Comparison of ENCODE assay signal across 1 cellular context in genomic region chr7:147509859-147510542, GRCh38.
TF ChIP-seq lines count a peak whose summit lies in the region.

No MANE protein-coding gene starts in this region.

TF ChIP-seq in IMR-90, 13 proteins besides CTCF, POLR2A, EP300 and RAD21:
- no peak for TF ChIP-seq BHLHE40 (IDR thresholded peaks at IDR 0.05; ENCODE audit: low read depth, low read length)
- no peak for TF ChIP-seq USF2 (IDR thresholded peaks at IDR 0.05; ENCODE audit: low read depth, low read length)
- TF ChIP-seq MAZ (IDR thresholded peaks at IDR 0.05; ENCODE audit: borderline replicate concordance, low read depth, low read length) = no peak
- TF ChIP-seq CEBPB (IDR thresholded peaks at IDR 0.05; ENCODE audit: low read depth, low read length) = no peak
- TF ChIP-seq FOS (IDR thresholded peaks at IDR 0.05; ENCODE audit: low read depth, low read length) = no peak
- TF ChIP-seq NFE2L2 (IDR thresholded peaks at IDR 0.05; ENCODE audit: low read depth, low read length) = no peak
- no peak for TF ChIP-seq SMC3 (IDR thresholded peaks at IDR 0.05; ENCODE audit: low read depth, low read length)
- TF ChIP-seq CHD1 (IDR thresholded peaks at IDR 0.05; ENCODE audit: low read depth, low read length) = no peak
- TF ChIP-seq MAFK (IDR thresholded peaks at IDR 0.05; ENCODE audit: low read depth, low read length) = no peak
- TF ChIP-seq MXI1 (IDR thresholded peaks at IDR 0.05; ENCODE audit: borderline replicate concordance, low read depth, low read length) = no peak
- TF ChIP-seq RCOR1 (IDR thresholded peaks at IDR 0.05; ENCODE audit: insufficient replicate concordance, low read length) = no peak
- no peak for TF ChIP-seq ELK1 (IDR thresholded peaks at IDR 0.05; ENCODE audit: borderline replicate concordance, low read depth, low read length)
- no peak for TF ChIP-seq RFX5 (IDR thresholded peaks at IDR 0.05; ENCODE audit: low read depth, low read length)
